Comparison of ENCODE assay signal across 8 cellular contexts in genomic region chr2:32135409-32135808, GRCh38. TPM values are rescaled to one million over a fixed set of nuclear protein-coding genes. Genes with fewer than 3 reads are reported as not detected.
DNase-seq lines count a peak whose midpoint lies in the region; ATAC-seq and TF ChIP-seq lines count a peak whose summit lies in the region.

No MANE protein-coding gene starts in this region.

- DNase-seq in BJ (ENCODE audit: low read depth) (peak; percentile 74), GM20000 (ENCODE audit: low spot score) (peak; percentile 39), SJSA1 (ENCODE audit: low read depth in 1 of 2, low spot score in 2 of 2) (peak; percentile 53 to 63), foreskin melanocyte (peak; percentile 42), transverse colon (peak; percentile 28)

- no peak for TF ChIP-seq POLR2A in transverse colon (IDR thresholded peaks at IDR 0.05)

- no peak for TF ChIP-seq EP300 in transverse colon (IDR thresholded peaks at IDR 0.05; ENCODE audit: low read depth)

- in situ Hi-C loops in transverse colon (cut with MboI; ENCODE audit: low pct_ligation_motif_present in 1 of 4, low pct_unique_long_range_greater_than_20kb in 1 of 4, low sequenced_read_pairs in 3 of 4): no loop called here

- H3K9me3 ChIP-seq in SJSA1 (replicated peaks): no peaks in the 10 kb centered on the region
- no peaks in the 10 kb centered on the region for H3K9me3 ChIP-seq in transverse colon

- H3K4me3 ChIP-seq in BJ (ENCODE audit: low read depth, low read length): no peak overlapping the region
- H3K4me3 ChIP-seq in SJSA1: no peak overlapping the region
- H3K4me3 ChIP-seq in transverse colon: no peak overlapping the region

- CTCF ChIA-PET in BJ (lab: Yijun Ruan, JAX): interaction anchor here (1.3 kb wide), 1 partner anchor 9 kb away, joined by 4 read pairs; no protein-coding TSS in a partner anchor

- H3K27me3 ChIP-seq in BJ (ENCODE audit: control insufficient read depth, insufficient read depth, low read length) (no peaks in the 10 kb centered on the region), SJSA1 (replicated peaks) (no peaks in the 10 kb centered on the region), transverse colon (no peaks in the 10 kb centered on the region)

- WGBS in transverse colon (ENCODE audit: low coverage in 1 of 2), 2 donors: 66 to 80% methylated on average over 7 to 8 of the region's 8 CpGs

- H3K36me3 ChIP-seq in BJ (ENCODE audit: control insufficient read depth, insufficient read depth, low read length): no peaks in the 10 kb centered on the region; the same call in 1 of the 2 replicates
- H3K36me3 ChIP-seq in SJSA1: 0 out of 2 replicates have a peak, but pooled peaks cover 4% of the 10 kb centered on the region
- peaks cover 0 to 31% (median 6%) of the 10 kb centered on the region in 4 donors for H3K36me3 ChIP-seq in transverse colon

- H3K27ac ChIP-seq in SJSA1 (no peak overlapping the region), transverse colon (no peak overlapping the region)

- TF ChIP-seq CTCF in BJ (IDR thresholded peaks at IDR 0.05; ENCODE audit: insufficient read depth, low read depth, low read length): peak; percentile 33; the same call in 1 of the 2 replicates
- no peak for TF ChIP-seq CTCF in GM20000 (IDR thresholded peaks at IDR 0.05; ENCODE audit: extremely low read depth, missing control alignments)
- peak; percentile 14 to 45 (median 37) for TF ChIP-seq CTCF in transverse colon (IDR thresholded peaks at IDR 0.05)

- POLR2A ChIA-PET in BJ (lab: Charles Lee): interaction anchor here (0.6 kb wide), 1 partner anchor 215 kb away, joined by 4 read pairs; no protein-coding TSS in a partner anchor

- H3K4me1 ChIP-seq in SJSA1 (replicated peaks) (0 out of 2 replicates have a peak, but pooled peaks cover 4% of the 10 kb centered on the region), transverse colon (no peaks in the 10 kb centered on the region)

- intact Hi-C loops in transverse colon (cut with DNase I; ENCODE audit: low total_unique reads): loop anchor here (5.0 kb wide), 1 partner anchor 1217 kb away; no protein-coding TSS in a partner anchor

- ATAC-seq in HG02870 (IDR thresholded peaks at IDR 0.05; ENCODE audit: unreplicated experiment) (no peak), GM19351 (IDR thresholded peaks at IDR 0.05; ENCODE audit: unreplicated experiment) (no peak), GM19324 (IDR thresholded peaks at IDR 0.05; ENCODE audit: low FRiP score, unreplicated experiment) (no peak)

RNA-seq across cellular contexts. Expression of gene SLC30A6, which starts 30.3 kb away (rescaled TPM):
- polyA plus RNA-seq in BJ (2011; rRNA removed): 14.1 and 27.8 TPM in 2 replicates
- polyA minus RNA-seq in BJ (2011; rRNA and poly(A)+ RNA removed): 14.6 and 16.0 TPM in 2 replicates
- total RNA-seq in SJSA1 (2014; rRNA removed; shearing (Covaris generic)): 33.3 and 45.7 TPM in 2 replicates
- total RNA-seq in transverse colon: 10 to 100 TPM in 3 of 4 donors, 1 to 10 TPM in 1; 2.2 to 20.5 (median 17.8) TPM
